In the genomic region with DNA sequence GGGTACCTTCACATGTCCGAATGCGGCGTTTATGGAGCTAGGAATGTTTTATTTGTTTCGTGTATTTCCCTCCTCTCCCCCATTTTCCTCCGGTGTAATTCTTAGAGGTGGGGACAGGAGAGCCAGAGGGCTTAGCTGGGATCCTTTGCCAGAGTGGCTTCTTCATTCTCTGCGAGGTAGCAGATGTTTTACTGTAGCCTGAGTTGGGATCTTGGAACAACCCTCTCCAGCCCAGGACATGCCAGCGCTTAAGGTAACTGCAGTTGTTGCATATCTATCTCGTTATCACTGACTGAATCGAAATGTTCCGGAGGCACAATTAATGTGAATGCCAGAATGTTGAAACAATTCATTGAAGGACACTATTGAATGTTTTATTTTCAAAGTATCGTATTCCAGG, we compare ENCODE assay signal across 1 cellular context.
TF ChIP-seq lines count a peak whose summit lies in the region.

No MANE protein-coding gene starts in this region.

TF ChIP-seq in H1, 55 proteins besides CTCF, POLR2A, EP300 and RAD21:
- TF ChIP-seq RBBP5 (IDR thresholded peaks at IDR 0.05; ENCODE audit: borderline replicate concordance, low read depth, low read length): no peak
- TF ChIP-seq KDM1A (IDR thresholded peaks at IDR 0.05; ENCODE audit: borderline replicate concordance, low read length): no peak
- TF ChIP-seq JUND (IDR thresholded peaks at IDR 0.05; ENCODE audit: low read length): no peak
- no peak for TF ChIP-seq BRCA1 (IDR thresholded peaks at IDR 0.05; ENCODE audit: low read depth, low read length)
